Comparison of ENCODE assay signal across 8 cellular contexts in genomic region chr1:108214641-108215465, GRCh38. TPM values are rescaled to one million over a fixed set of nuclear protein-coding genes. Genes with fewer than 3 reads are reported as not detected.
DNase-seq lines count a peak whose midpoint lies in the region; ATAC-seq and TF ChIP-seq lines count a peak whose summit lies in the region.
"Not testable (repeated sequence)": the region's sequence is repeated elsewhere in the genome, so short reads cannot be mapped to it uniquely, and the experiment has no call there.

No MANE protein-coding gene starts in this region.

- H3K9me3 ChIP-seq in CD8-positive, alpha-beta T cell (ENCODE audit: low read length); skeletal muscle satellite cell (replicated peaks; ENCODE audit: low read length): not testable (repeated sequence)

- H3K9me3 Mint-ChIP-seq in CD8-positive, alpha-beta T cell; T-cell: not testable (repeated sequence)

- H3K27ac Mint-ChIP-seq in CD8-positive, alpha-beta T cell; T-cell: not testable (repeated sequence)

- DNase-seq in CD8-positive, alpha-beta T cell; T-cell; dorsolateral prefrontal cortex: not testable (repeated sequence)
- DNase-seq in NCI-H2227 (lab: John Stamatoyannopoulos, UW; ENCODE audit: unreplicated experiment), result peak; percentile 19
- peak; percentile 37 for DNase-seq in kidney tubule cell (ENCODE audit: low spot score)

- CTCF ChIA-PET in CD8-positive, alpha-beta T cell (lab: Charles Lee), result interaction anchor here (0.7 to 1.1 kb wide), 3 partner anchors 14 to 345 kb away, joined by 3 to 4 read pairs (median 3); partner anchors contain the start of gene EEIG2
- CTCF ChIA-PET in T-cell (lab: Charles Lee), result not testable (repeated sequence)

- not testable (repeated sequence) for H3K36me3 Mint-ChIP-seq in CD8-positive, alpha-beta T cell; T-cell

- peak overlapping the region; percentile 68 for H3K4me2 ChIP-seq in skeletal muscle satellite cell (ENCODE audit: low read length)

- H3K4me1 Mint-ChIP-seq in CD8-positive, alpha-beta T cell (ENCODE audit: low read depth); T-cell: not testable (repeated sequence)

- not testable (repeated sequence) for H3K36me3 ChIP-seq in CD8-positive, alpha-beta T cell (ENCODE audit: insufficient read depth, low read length); skeletal muscle satellite cell (ENCODE audit: insufficient read depth, low read length)

- H3K27ac ChIP-seq in CD8-positive, alpha-beta T cell (ENCODE audit: low read depth, low read length), result not testable (repeated sequence)
- H3K27ac ChIP-seq in dorsolateral prefrontal cortex, result peak overlapping the region in 4 of 59 donors; percentile 39 to 57 (median 45)

- intact Hi-C loops in CD8-positive, alpha-beta T cell (cut with DNase I, micrococcal nuclease); dorsolateral prefrontal cortex (cut with DNase I): not testable (repeated sequence)

- not testable (repeated sequence) for H3K9ac ChIP-seq in skeletal muscle satellite cell (ENCODE audit: low read depth, low read length)

- ATAC-seq in CD8-positive, alpha-beta T cell, result peak; percentile 87
- ATAC-seq in GM19035 (IDR thresholded peaks at IDR 0.05; ENCODE audit: unreplicated experiment), result peak; percentile 68
- peak; percentile 54 for ATAC-seq in HG03442 (IDR thresholded peaks at IDR 0.05; ENCODE audit: unreplicated experiment)
- peak in 3 of 4 experiments; percentile 61 to 81 (median 66) for ATAC-seq in T-cell (replicated peaks in 1 of 4)

- not testable (repeated sequence) for H3K27me3 ChIP-seq in CD8-positive, alpha-beta T cell (ENCODE audit: insufficient read depth, low read length); dorsolateral prefrontal cortex
- H3K27me3 ChIP-seq in skeletal muscle satellite cell (ENCODE audit: control insufficient read depth, insufficient read depth, low read length), result peaks cover 10% of the 10 kb centered on the region

- not testable (repeated sequence) for H3K4me3 Mint-ChIP-seq in CD8-positive, alpha-beta T cell; T-cell

- not testable (repeated sequence) for H3K4me1 ChIP-seq in CD8-positive, alpha-beta T cell (ENCODE audit: insufficient read depth, low read length); skeletal muscle satellite cell (ENCODE audit: control insufficient read depth, insufficient read depth, low read length)

- TF ChIP-seq CTCF in CD8-positive, alpha-beta T cell (IDR thresholded peaks at IDR 0.05), result peak; percentile 71
- peak; percentile 27 to 82 (median 70) for TF ChIP-seq CTCF in dorsolateral prefrontal cortex (IDR thresholded peaks at IDR 0.05 in 54 of 56, conservative IDR thresholded peaks at IDR 0.05 in 2 of 56; ENCODE audit: low read depth in 1 of 56, partially characterized antibody in 56 of 56)

- POLR2A ChIA-PET in CD8-positive, alpha-beta T cell (lab: Charles Lee); T-cell (lab: Charles Lee): not testable (repeated sequence)

- peaks cover 26% of the 10 kb centered on the region for H3K27me3 Mint-ChIP-seq in CD8-positive, alpha-beta T cell (ENCODE audit: low read depth)
- peaks cover 15 to 18% of the 10 kb centered on the region in 2 donors for H3K27me3 Mint-ChIP-seq in T-cell

- not testable (repeated sequence) for H3K4me3 ChIP-seq in CD8-positive, alpha-beta T cell (ENCODE audit: low read depth, low read length); skeletal muscle satellite cell (ENCODE audit: low read length)
- H3K4me3 ChIP-seq in dorsolateral prefrontal cortex, result peak overlapping the region in 2 of 59 donors; percentile 1 to 5

RNA-seq across cellular contexts. Expression of gene SLC25A24, which starts 14.7 kb away (rescaled TPM):
- 1 to 10 TPM; 3.3 to 4.3 TPM for total RNA-seq in CD8-positive, alpha-beta T cell
- 10 to 100 TPM in 4 of 5 donors, 1 to 10 TPM in 1; 8.9 to 19.3 (median 15.5) TPM for total RNA-seq in T-cell
- 10 to 100 TPM in 23 of 120 experiments, 1 to 10 TPM in 97; 3.7 to 12.3 (median 8.3) TPM for total RNA-seq in dorsolateral prefrontal cortex
- total RNA-seq in skeletal muscle satellite cell (2012; rRNA removed), result 41.6 and 46.1 TPM in 2 replicates

RNA-seq across cellular contexts. Expression of gene NBPF4, which starts 29.0 kb away (rescaled TPM):
- not detected for total RNA-seq in CD8-positive, alpha-beta T cell
- total RNA-seq in T-cell, result under 1 TPM in 1 of 5 donors, not detected in 4; 0.13 TPM
- total RNA-seq in dorsolateral prefrontal cortex, result under 1 TPM in 10 of 120 experiments, not detected in 110; 0.23 to 0.46 (median 0.34) TPM
- total RNA-seq in skeletal muscle satellite cell (2012; rRNA removed), result not detected in 2 replicates
